ENCODE assay signal across 20 cellular contexts in the genomic region with DNA sequence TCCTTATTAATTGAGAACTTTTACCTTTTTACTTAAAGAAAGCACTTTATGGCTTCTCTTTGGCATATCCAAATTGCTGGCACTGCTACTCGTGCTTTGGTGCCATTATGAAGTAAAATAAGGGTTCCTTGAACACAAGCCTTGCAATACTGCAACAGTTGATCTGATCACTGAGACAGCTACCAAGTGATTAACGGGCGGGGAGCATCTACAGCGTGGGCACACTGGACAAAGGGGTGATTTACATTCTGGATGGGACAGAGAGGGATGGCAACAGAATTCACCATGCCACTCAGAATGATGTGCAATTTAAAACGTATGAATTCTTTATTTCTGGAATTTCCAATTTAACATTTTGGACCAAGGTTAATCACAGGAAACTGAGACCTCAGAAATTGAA. TPM values are rescaled to one million over a fixed set of nuclear protein-coding genes. Genes with fewer than 3 reads are reported as not detected.
A peak's percentile ranks its signal among the peaks of the same experiment; 100 is the strongest.
DNase-seq lines count a peak whose midpoint lies in the region; ATAC-seq and TF ChIP-seq lines count a peak whose summit lies in the region.
"Had no signal": no experiment of that assay in that cellular context is flagged by ENCODE, and none has a peak within 500 bp of the region (broad histone marks: within the 10 kb centered on the region; RNA-seq: fewer than 3 reads in every experiment).

No MANE protein-coding gene starts in this region.

- H2BK15ac ChIP-seq in IMR-90 (ENCODE audit: low read depth, low read length): peak overlapping the region; percentile 54; the same call in 1 of the 3 replicates

- peak overlapping the region; percentile 71; the same call in 1 of the 2 replicates for H2AK5ac ChIP-seq in IMR-90 (ENCODE audit: low read depth, low read length)

- H3K18ac ChIP-seq in IMR-90 (ENCODE audit: low read depth, low read length): peak overlapping the region; percentile 38; the same call in 1 of the 2 replicates

- no peak overlapping the region for H2BK5ac ChIP-seq in IMR-90 (ENCODE audit: low read depth, low read length, poor library complexity, severe bottlenecking)

- dilution Hi-C loops in IMR-90 (cut with HindIII; ENCODE audit: low sequenced_read_pairs, unreplicated experiment): no loop called here

- no peak overlapping the region for H2AFZ ChIP-seq in IMR-90 (replicated peaks; ENCODE audit: low read length, poor library complexity)

- CTCF ChIA-PET in IMR-90 (lab: Yijun Ruan, JAX): interaction anchor here (7.4 kb wide), 1 partner anchor 21 kb away, joined by 66 read pairs; no protein-coding TSS in a partner anchor

- no peak overlapping the region for H3K9ac ChIP-seq in IMR-90 (ENCODE audit: low read depth, low read length)
- H3K9ac ChIP-seq: BLaER1 treated with 17β-estradiol and CSF1 and Interleukin-3, amounts not matched to agents 10 nM and 100 nM had no signal

- in situ Hi-C loops in IMR-90 (cut with MboI; ENCODE audit: low sequenced_read_pairs): no loop called here
- in situ Hi-C loops in G401 (cut with HindIII; ENCODE audit: low sequenced_read_pairs): no loop called here

- peak overlapping the region; percentile 19; the same call in 1 of the 2 replicates for H4K91ac ChIP-seq in IMR-90 (ENCODE audit: insufficient read depth, low read depth, low read length)

- no peaks in the 10 kb centered on the region for H4K20me1 ChIP-seq in IMR-90 (ENCODE audit: insufficient read depth, low read length)
- H4K20me1 ChIP-seq: BLaER1 treated with 17β-estradiol and CSF1 and Interleukin-3, amounts not matched to agents 10 nM and 100 nM had no signal

- H3K36me3 ChIP-seq in IMR-90 (ENCODE audit: control insufficient read depth, insufficient read depth, low read length): no peaks in the 10 kb centered on the region
- no peaks in the 10 kb centered on the region for H3K36me3 ChIP-seq in sigmoid colon
- no peaks in the 10 kb centered on the region for H3K36me3 ChIP-seq in ascending aorta
- H3K36me3 ChIP-seq: BLaER1 treated with 17β-estradiol and CSF1 and Interleukin-3, amounts not matched to agents 10 nM and 100 nM had no signal

- peaks cover 45% of the 10 kb centered on the region for H3K4me1 ChIP-seq in IMR-90 (ENCODE audit: control insufficient read depth, insufficient read depth, low read length)
- H3K4me1 ChIP-seq in sigmoid colon: peaks cover 0 to 79% (median 63%) of the 10 kb centered on the region in 4 donors
- peaks cover 11 to 21% of the 10 kb centered on the region in 2 donors for H3K4me1 ChIP-seq in ascending aorta
- H3K4me1 ChIP-seq: BLaER1 treated with 17β-estradiol and CSF1 and Interleukin-3, amounts not matched to agents 10 nM and 100 nM had no signal

- H2AK9ac ChIP-seq in IMR-90 (replicated peaks; ENCODE audit: low read depth, low read length, poor library complexity): no peak overlapping the region

- no peak overlapping the region for H3K27ac ChIP-seq in IMR-90 (ENCODE audit: insufficient read depth, low read length)
- H3K27ac ChIP-seq in sigmoid colon: peak overlapping the region in 3 of 4 donors; percentile 73 to 93 (median 89)
- H3K27ac ChIP-seq in ascending aorta: no peak overlapping the region
- H3K27ac ChIP-seq: BLaER1 treated with 17β-estradiol and CSF1 and Interleukin-3, amounts not matched to agents 10 nM and 100 nM; C4-2B had no signal

- H3K4me2 ChIP-seq in IMR-90 (ENCODE audit: low read depth, low read length): no peak overlapping the region
- H3K4me2 ChIP-seq: BLaER1 treated with 17β-estradiol and CSF1 and Interleukin-3, amounts not matched to agents 10 nM and 100 nM had no signal

- no peak for TF ChIP-seq RAD21 in IMR-90 (IDR thresholded peaks at IDR 0.05; ENCODE audit: low read length)

- H3K4ac ChIP-seq in IMR-90 (ENCODE audit: low read depth, low read length): no peak overlapping the region

- intact Hi-C loops in IMR-90 (cut with micrococcal nuclease): loop anchor here (5.0 kb wide), 1 partner anchor 586 kb away; no protein-coding TSS in a partner anchor
- intact Hi-C loops in sigmoid colon (cut with DNase I): loop anchor here (5.0 kb wide), 1 partner anchor 91 kb away; no protein-coding TSS in a partner anchor
- intact Hi-C loops in ascending aorta (cut with DNase I): loop anchor here (10.0 kb wide), 1 partner anchor 259 kb away; a partner anchor contains a TSS

- POLR2A ChIA-PET in IMR-90 (lab: Charles Lee; ENCODE audit: unreplicated experiment): no interaction called here

- peaks cover 20% of the 10 kb centered on the region for H3K9me1 ChIP-seq in IMR-90 (ENCODE audit: insufficient read depth, low read length)

- no peak overlapping the region for H3K23ac ChIP-seq in IMR-90 (ENCODE audit: low read depth, low read length)

- no peak overlapping the region; a peak in 1 of 4 replicates for H4K8ac ChIP-seq in IMR-90 (ENCODE audit: low read depth in 2 of 2, low read length in 2 of 2)

- 83% methylated on average over 1 of the region's 5 CpGs; no CpG with 5 or more reads in 1 of the 2 experiments for WGBS in IMR-90 (ENCODE audit: extremely low coverage in 2 of 2, insufficient read length in 1 of 2), 2 experiments
- WGBS in sigmoid colon, 2 donors: 82 to 85% methylated on average over 5 of the region's 5 CpGs

- peak overlapping the region; percentile 59; the same call in 1 of the 2 replicates for H4K5ac ChIP-seq in IMR-90 (ENCODE audit: low read depth, low read length)

- TF ChIP-seq POLR2A in IMR-90 (IDR thresholded peaks at IDR 0.05; ENCODE audit: low read depth, low read length): no peak
- no peak for TF ChIP-seq POLR2A in sigmoid colon (IDR thresholded peaks at IDR 0.05)

- TF ChIP-seq CTCF in IMR-90 (conservative IDR thresholded peaks at IDR 0.05; ENCODE audit: low read depth, low read length) (no peak), sigmoid colon (IDR thresholded peaks at IDR 0.05) (no peak), ascending aorta (IDR thresholded peaks at IDR 0.05) (no peak)

- H3K4me3 ChIP-seq in IMR-90 (ENCODE audit: insufficient read depth, low read depth, low read length): no peak overlapping the region
- H3K4me3 ChIP-seq in sigmoid colon: no peak overlapping the region
- no peak overlapping the region for H3K4me3 ChIP-seq in ascending aorta
- H3K4me3 ChIP-seq: BLaER1 treated with 17β-estradiol and CSF1 and Interleukin-3, amounts not matched to agents 10 nM and 100 nM; GM12878 had no signal

- H2BK20ac ChIP-seq in IMR-90 (ENCODE audit: low read depth, low read length): no peak overlapping the region

- H3K56ac ChIP-seq in IMR-90 (ENCODE audit: extremely low read depth, insufficient read depth, low read length): no peak overlapping the region

- DNase-seq in IMR-90 (no peak), medulla oblongata (ENCODE audit: extremely low spot score) (peak; percentile 49), sigmoid colon (no peak), superior temporal gyrus (ENCODE audit: extremely low spot score) (peak; percentile 42), NCI-H748 treated with DMSO at 0.1 percent for 48 hours (lab: John Stamatoyannopoulos, UW) (no peak), ascending aorta (ENCODE audit: low spot score in 2 of 2) (no peak), G401 (ENCODE audit: low spot score) (no peak)
- DNase-seq in stimulated activated CD4-positive, alpha-beta T cell treated with anti-CD3 and anti-CD28 coated beads, Interleukin-4, amount 100 ng/mL, for 1 hour: no peak
- DNase-seq: 8988T; ACHN; Caco-2; Calu3; CD4-positive, alpha-beta T cell; CD8-positive, alpha-beta T cell; DMS79 treated with DMSO at 0.1 percent for 48 hours; GDM1 had no signal

- peak overlapping the region; percentile 59 for H2BK120ac ChIP-seq in IMR-90 (ENCODE audit: low read depth, low read length)

- H3K79me1 ChIP-seq in IMR-90 (ENCODE audit: low read depth in 1 of 2, low read length in 2 of 2): no peaks in the 10 kb centered on the region

- no peaks in the 10 kb centered on the region for H3K9me3 ChIP-seq in IMR-90 (ENCODE audit: control insufficient read depth, insufficient read depth, low read length)
- no peaks in the 10 kb centered on the region for H3K9me3 ChIP-seq in sigmoid colon
- H3K9me3 ChIP-seq in ascending aorta: no peaks in the 10 kb centered on the region
- H3K9me3 ChIP-seq: BLaER1 treated with 17β-estradiol and CSF1 and Interleukin-3, amounts not matched to agents 10 nM and 100 nM; Caco-2 had no signal

- H3K27me3 ChIP-seq in IMR-90 (ENCODE audit: control insufficient read depth, insufficient read depth, low read length) (peaks cover 5% of the 10 kb centered on the region; the same call in 1 of the 2 replicates), sigmoid colon (no peaks in the 10 kb centered on the region), ascending aorta (no peaks in the 10 kb centered on the region)

- ATAC-seq in IMR-90 (ENCODE audit: low read depth): no peak
- ATAC-seq: CD8-positive, alpha-beta T cell; GM12878 had no signal

- BruUV-seq in IMR-90 (replicated peaks; lab: Mats Ljungman, UMichigan): no TSS peak

- no peak for TF ChIP-seq EP300 in sigmoid colon (IDR thresholded peaks at IDR 0.05)

- no peak overlapping the region for H3K14ac ChIP-seq in IMR-90 (replicated peaks; ENCODE audit: low read depth, low read length)

TF ChIP-seq in IMR-90, 13 proteins besides CTCF, POLR2A, EP300 and RAD21 (continues in another document):
- TF ChIP-seq MAFK (IDR thresholded peaks at IDR 0.05; ENCODE audit: low read depth, low read length) (no peak), SMC3 (IDR thresholded peaks at IDR 0.05; ENCODE audit: low read depth, low read length) (no peak)
- TF ChIP-seq, protein P1, sequence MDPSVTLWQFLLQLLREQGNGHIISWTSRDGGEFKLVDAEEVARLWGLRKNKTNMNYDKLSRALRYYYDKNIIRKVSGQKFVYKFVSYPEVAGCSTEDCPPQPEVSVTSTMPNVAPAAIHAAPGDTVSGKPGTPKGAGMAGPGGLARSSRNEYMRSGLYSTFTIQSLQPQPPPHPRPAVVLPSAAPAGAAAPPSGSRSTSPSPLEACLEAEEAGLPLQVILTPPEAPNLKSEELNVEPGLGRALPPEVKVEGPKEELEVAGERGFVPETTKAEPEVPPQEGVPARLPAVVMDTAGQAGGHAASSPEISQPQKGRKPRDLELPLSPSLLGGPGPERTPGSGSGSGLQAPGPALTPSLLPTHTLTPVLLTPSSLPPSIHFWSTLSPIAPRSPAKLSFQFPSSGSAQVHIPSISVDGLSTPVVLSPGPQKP (IDR thresholded peaks at IDR 0.05; ENCODE audit: borderline replicate concordance, low read depth, low read length): no peak

RNA-seq across cellular contexts. Expression of a gene that starts 7.7 kb away (rescaled TPM):
- total RNA-seq in IMR-90 (2012; rRNA removed) (not detected in 2 replicates), sigmoid colon (10 to 100 TPM in 2 of 4 donors, 1 to 10 TPM in 2; 6.1 to 45.1 (median 14.4) TPM), ascending aorta (not detected)
- polyA plus RNA-seq in IMR-90 (2012; rRNA removed) (0.37 and 0.80 TPM in 2 replicates), sigmoid colon (10 to 100 TPM in 1 of 3 donors, 1 to 10 TPM in 1, not detected in 1; 9.6 to 43.9 TPM)
- polyA plus RNA-seq in IMR-90 (2012; cell fraction: cytosol; rRNA removed): 0.95 and 2.3 TPM in 2 replicates
- polyA plus RNA-seq in IMR-90 (2012; cell fraction: nucleus; rRNA removed; ENCODE audit: low replicate concordance): 0.64 and 0.66 TPM in 2 replicates
- total RNA-seq in G401 (2014; rRNA removed; shearing (Covaris generic)): not detected in 2 replicates
- total RNA-seq: B cell; Calu3; CD4-positive, alpha-beta T cell; CD8-positive, alpha-beta T cell; GM12878 had no signal
- polyA plus RNA-seq: GM12878 had no signal

RNA-seq across cellular contexts. Expression of a gene that starts 25.1 kb away (rescaled TPM):
- 23.3 and 28.1 TPM in 2 replicates for total RNA-seq in IMR-90 (2012; rRNA removed)
- 3.0 and 3.6 TPM in 2 replicates for polyA plus RNA-seq in IMR-90 (2012; rRNA removed)
- polyA plus RNA-seq in IMR-90 (2012; cell fraction: cytosol; rRNA removed): 0.73 and 0.82 TPM in 2 replicates
- polyA plus RNA-seq in IMR-90 (2012; cell fraction: nucleus; rRNA removed; ENCODE audit: low replicate concordance): 1.2 and 7.6 TPM in 2 replicates
- 10 to 100 TPM; 20.3 to 27.7 (median 22.5) TPM for total RNA-seq in sigmoid colon
- polyA plus RNA-seq in sigmoid colon: 1 to 10 TPM; 1.6 to 5.1 (median 1.8) TPM
- 19.5 TPM for total RNA-seq in ascending aorta
- 6.4 and 10.9 TPM in 2 replicates for total RNA-seq in G401 (2014; rRNA removed; shearing (Covaris generic))

Comparison
In these comparisons a context has a peak if more than half of its experiments do, and no peak if none do; other contexts are left out.
1. DNase-seq: peak in medulla oblongata (single experiment) and superior temporal gyrus (single experiment); none in IMR-90 (single experiment), sigmoid colon (single experiment), NCI-H748 treated with DMSO at 0.1 percent for 48 hours (single experiment), stimulated activated CD4-positive, alpha-beta T cell treated with anti-CD3 and anti-CD28 coated beads, Interleukin-4, amount 100 ng/mL, for 1 hour (single experiment), ascending aorta (0 of 2) and G401 (single experiment).
2. H3K27ac ChIP-seq: peak in sigmoid colon (3 of 4); none in IMR-90 (single experiment) and ascending aorta (0 of 2).